In genomic region chr13:37918116-37919100, GRCh38 we compare ENCODE assay signal across 16 cellular contexts. TPM values are rescaled to one million over a fixed set of nuclear protein-coding genes. Genes with fewer than 3 reads are reported as not detected.
DNase-seq lines count a peak whose midpoint lies in the region; ATAC-seq and TF ChIP-seq lines count a peak whose summit lies in the region.
"Had no signal": no experiment of that assay in that cellular context is flagged by ENCODE, and none has a peak within 500 bp of the region (broad histone marks: within the 10 kb centered on the region; RNA-seq: fewer than 3 reads in every experiment).

No MANE protein-coding gene starts in this region.

- intact Hi-C loops in Right ventricle myocardium superior (cut with DNase I): no loop called here
- intact Hi-C loops in right cardiac atrium (cut with DNase I): no loop called here
- intact Hi-C loops in uterus (cut with DNase I; ENCODE audit: low total_unique reads): no loop called here
- intact Hi-C loops in head of caudate nucleus (cut with DNase I): no loop called here

- no peak overlapping the region for H3K4me3 Mint-ChIP-seq in activated naive CD8-positive, alpha-beta T cell treated with anti-CD3 and anti-CD28 coated beads, Interleukin-2, amount 50 U/mL, for 24 hours
- H3K4me3 Mint-ChIP-seq: activated naive CD4-positive, alpha-beta T cell treated with anti-CD3 and anti-CD28 coated beads for 36 hours; CD4-positive, alpha-beta memory T cell; immature natural killer cell; T-helper 1 cell treated with Interleukin-12 subunit alpha and Interleukin-12 subunit beta and Interleukin-4 antibody, amounts not matched to agents 30 μg/mL and 1 μg/mL, for 36 hours had no signal

- H3K4me1 Mint-ChIP-seq in activated naive CD8-positive, alpha-beta T cell treated with anti-CD3 and anti-CD28 coated beads, Interleukin-2, amount 50 U/mL, for 24 hours: no peaks in the 10 kb centered on the region
- H3K4me1 Mint-ChIP-seq: CD4-positive, alpha-beta memory T cell; immature natural killer cell had no signal

- no peaks in the 10 kb centered on the region for H3K4me1 ChIP-seq in right cardiac atrium (ENCODE audit: control insufficient read depth, insufficient read depth, low read length)
- peaks cover 6% of the 10 kb centered on the region for H3K4me1 ChIP-seq in adipocyte (ENCODE audit: control insufficient read depth, insufficient read depth, low read length)
- H3K4me1 ChIP-seq in iPS-15b (ENCODE audit: control insufficient read depth, insufficient read depth, low read length): peaks cover 16% of the 10 kb centered on the region
- peaks cover 0 to 9% of the 10 kb centered on the region in 2 donors for H3K4me1 ChIP-seq in uterus
- H3K4me1 ChIP-seq: thyroid gland had no signal

- WGBS in right cardiac atrium: 35% methylated on average over 7 of the region's 7 CpGs

- H3K27me3 ChIP-seq in right cardiac atrium (ENCODE audit: control insufficient read depth, insufficient read depth) (no peaks in the 10 kb centered on the region), adipocyte (replicated peaks; ENCODE audit: control insufficient read depth, insufficient read depth, low read length) (no peaks in the 10 kb centered on the region), iPS-15b (ENCODE audit: control insufficient read depth, insufficient read depth, low read length) (no peaks in the 10 kb centered on the region), uterus (no peaks in the 10 kb centered on the region)
- H3K27me3 ChIP-seq: brain microvascular endothelial cell, thyroid gland had no signal

- H3K9me3 Mint-ChIP-seq in activated naive CD8-positive, alpha-beta T cell treated with anti-CD3 and anti-CD28 coated beads, Interleukin-2, amount 50 U/mL, for 24 hours: no peaks in the 10 kb centered on the region
- H3K9me3 Mint-ChIP-seq: activated naive CD4-positive, alpha-beta T cell treated with anti-CD3 and anti-CD28 coated beads for 36 hours; T-helper 1 cell treated with Interleukin-12 subunit alpha and Interleukin-12 subunit beta and Interleukin-4 antibody, amounts not matched to agents 30 μg/mL and 1 μg/mL, for 36 hours had no signal

- no peak for TF ChIP-seq POLR2A in uterus (IDR thresholded peaks at IDR 0.05)

- H3K36me3 Mint-ChIP-seq in activated naive CD8-positive, alpha-beta T cell treated with anti-CD3 and anti-CD28 coated beads, Interleukin-2, amount 50 U/mL, for 24 hours (ENCODE audit: low read depth): no peaks in the 10 kb centered on the region
- H3K36me3 Mint-ChIP-seq: CD4-positive, alpha-beta memory T cell; immature natural killer cell had no signal

- ATAC-seq in Right ventricle myocardium superior (ENCODE audit: poor library complexity): peak; percentile 73
- ATAC-seq in right cardiac atrium: no peak
- no peak for ATAC-seq in activated naive CD8-positive, alpha-beta T cell treated with anti-CD3 and anti-CD28 coated beads, Interleukin-2, amount 50 U/mL, for 24 hours

- TF ChIP-seq CTCF in uterus (IDR thresholded peaks at IDR 0.05): no peak

- H3K4me3 ChIP-seq in right cardiac atrium (ENCODE audit: low read length) (no peak overlapping the region), adipocyte (ENCODE audit: low read length) (peak overlapping the region; percentile 63), iPS-15b (ENCODE audit: low read depth, low read length) (peak overlapping the region; percentile 6), uterus (peak overlapping the region; percentile 17 to 35)
- H3K4me3 ChIP-seq: thyroid gland had no signal

- H3K27ac ChIP-seq in right cardiac atrium (ENCODE audit: low read length): no peak overlapping the region
- H3K27ac ChIP-seq in uterus: peak overlapping the region; percentile 82 to 84
- H3K27ac ChIP-seq: brain microvascular endothelial cell, thyroid gland had no signal

- H3K9ac ChIP-seq in adipocyte (ENCODE audit: low read length): no peak overlapping the region
- no peak overlapping the region for H3K9ac ChIP-seq in iPS-15b (ENCODE audit: low read depth, low read length)

- DNase-seq in Right ventricle myocardium superior (no peak), right cardiac atrium (no peak), adipocyte (ENCODE audit: low read depth) (no peak), uterus (peak in 1 of 2 donors; percentile 59), head of caudate nucleus (no peak), occipital lobe (lab: John Stamatoyannopoulos, UW) (no peak)
- DNase-seq in activated naive CD8-positive, alpha-beta T cell treated with anti-CD3 and anti-CD28 coated beads, Interleukin-2, amount 50 U/mL, for 24 hours: no peak
- DNase-seq: activated naive CD4-positive, alpha-beta T cell treated with anti-CD3 and anti-CD28 coated beads for 36 hours; brain microvascular endothelial cell; CD4-positive, alpha-beta memory T cell; immature natural killer cell; NCI-H187; stimulated activated CD4-positive, alpha-beta T cell treated with anti-CD3 and anti-CD28 coated beads, Interleukin-4, amount 100 ng/mL, for 4 hours; thyroid gland had no signal

- H3K36me3 ChIP-seq in adipocyte (ENCODE audit: control insufficient read depth, insufficient read depth, low read length, severe bottlenecking): no peaks in the 10 kb centered on the region
- H3K36me3 ChIP-seq in iPS-15b (ENCODE audit: control insufficient read depth, insufficient read depth, low read length): no peaks in the 10 kb centered on the region
- no peaks in the 10 kb centered on the region for H3K36me3 ChIP-seq in uterus
- H3K36me3 ChIP-seq: brain microvascular endothelial cell, thyroid gland had no signal

- no peaks in the 10 kb centered on the region for H3K27me3 Mint-ChIP-seq in activated naive CD8-positive, alpha-beta T cell treated with anti-CD3 and anti-CD28 coated beads, Interleukin-2, amount 50 U/mL, for 24 hours
- H3K27me3 Mint-ChIP-seq: CD4-positive, alpha-beta memory T cell had no signal

- H3K27ac Mint-ChIP-seq in activated naive CD8-positive, alpha-beta T cell treated with anti-CD3 and anti-CD28 coated beads, Interleukin-2, amount 50 U/mL, for 24 hours: no peak overlapping the region
- H3K27ac Mint-ChIP-seq: activated naive CD4-positive, alpha-beta T cell treated with anti-CD3 and anti-CD28 coated beads for 36 hours; CD4-positive, alpha-beta memory T cell; immature natural killer cell; T-helper 1 cell treated with Interleukin-12 subunit alpha and Interleukin-12 subunit beta and Interleukin-4 antibody, amounts not matched to agents 30 μg/mL and 1 μg/mL, for 36 hours had no signal

- H3K9me3 ChIP-seq in right cardiac atrium (ENCODE audit: control insufficient read depth, low read length) (no peaks in the 10 kb centered on the region), adipocyte (ENCODE audit: control insufficient read depth, low read length) (peaks cover 14% of the 10 kb centered on the region), iPS-15b (ENCODE audit: control insufficient read depth, insufficient read depth, low read length) (peaks cover 6% of the 10 kb centered on the region), uterus (no peaks in the 10 kb centered on the region)
- H3K9me3 ChIP-seq: thyroid gland had no signal

RNA-seq across cellular contexts. Expression of gene TRPC4, which starts 48.8 kb away (rescaled TPM):
- total RNA-seq in Right ventricle myocardium superior: 2.3 TPM
- total RNA-seq in right cardiac atrium: 1 to 10 TPM; 3.2 to 4.6 (median 4.3) TPM
- 1.4 TPM for polyA plus RNA-seq in right cardiac atrium
- total RNA-seq in uterus: 10 to 100 TPM in 3 of 4 donors, 1 to 10 TPM in 1; 2.4 to 13.4 (median 12.9) TPM
- 55.4 TPM for total RNA-seq in occipital lobe
- total RNA-seq: activated naive CD4-positive, alpha-beta T cell treated with anti-CD3 and anti-CD28 coated beads for 36 hours; CD4-positive, alpha-beta memory T cell had no signal
- polyA plus RNA-seq: CD4-positive, alpha-beta memory T cell; immature natural killer cell had no signal
